Comparison of ENCODE assay signal across 2 cellular contexts in the genomic region with DNA sequence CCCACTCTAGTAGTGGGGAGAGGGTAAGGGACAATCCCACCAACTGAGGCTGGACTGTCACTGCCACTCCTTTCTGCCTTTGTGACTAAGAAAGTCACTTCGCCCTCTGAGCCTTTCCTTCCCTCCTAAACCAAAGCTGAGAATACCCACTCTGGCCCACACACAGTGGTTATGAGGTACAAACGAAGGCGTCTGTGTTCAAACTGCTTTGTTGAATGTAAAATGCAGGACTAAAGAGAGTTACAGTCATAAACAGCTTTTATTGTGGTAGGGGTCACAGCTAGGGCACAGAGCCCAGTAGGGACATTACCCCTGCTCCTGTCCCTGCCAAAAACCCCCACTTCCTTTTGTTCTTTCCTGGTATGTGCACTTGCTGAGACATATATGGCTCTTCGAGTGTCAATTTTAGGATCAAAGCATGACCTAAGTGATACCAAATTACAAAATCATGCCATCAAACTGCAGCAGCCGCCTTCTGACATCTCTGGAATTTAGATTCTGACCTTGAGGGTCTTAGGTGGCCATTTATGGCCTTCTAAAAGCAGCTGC.
TF ChIP-seq lines count a peak whose summit lies in the region.

No MANE protein-coding gene starts in this region.

TF ChIP-seq in SK-N-SH, 30 proteins besides CTCF, POLR2A, EP300 and RAD21 (continued from another document):
- TF ChIP-seq ZBTB33 (IDR thresholded peaks at IDR 0.05; ENCODE audit: borderline replicate concordance, low read depth) (no peak), RCOR1 (IDR thresholded peaks at IDR 0.05; ENCODE audit: low read length) (no peak), MXI1 (IDR thresholded peaks at IDR 0.05; ENCODE audit: low read depth, low read length) (no peak), FOSL2 (IDR thresholded peaks at IDR 0.05; ENCODE audit: borderline replicate concordance, low read depth) (no peak), FOXJ3 (CRISPR knock-in tag; IDR thresholded peaks at IDR 0.05) (no peak), CHD2 (IDR thresholded peaks at IDR 0.05; ENCODE audit: low read length, partially characterized antibody) (no peak), NRF1 (IDR thresholded peaks at IDR 0.05; ENCODE audit: low read depth, low read length) (no peak), GATA2 (CRISPR knock-in tag; IDR thresholded peaks at IDR 0.05) (no peak), IRF3 (IDR thresholded peaks at IDR 0.05; ENCODE audit: low read depth, low read length) (no peak), TCF12 (IDR thresholded peaks at IDR 0.05) (no peak), YY1 (IDR thresholded peaks at IDR 0.05; ENCODE audit: low read depth) (no peak), NFIC (IDR thresholded peaks at IDR 0.05; ENCODE audit: borderline replicate concordance) (no peak), ELF1 (IDR thresholded peaks at IDR 0.05) (no peak), EZH2phosphoT487 (IDR thresholded peaks at IDR 0.05; ENCODE audit: borderline replicate concordance, low read depth) (no peak), TAF1 (IDR thresholded peaks at IDR 0.05; ENCODE audit: borderline replicate concordance, low read depth, low read length) (no peak)
- TF ChIP-seq, protein P1, sequence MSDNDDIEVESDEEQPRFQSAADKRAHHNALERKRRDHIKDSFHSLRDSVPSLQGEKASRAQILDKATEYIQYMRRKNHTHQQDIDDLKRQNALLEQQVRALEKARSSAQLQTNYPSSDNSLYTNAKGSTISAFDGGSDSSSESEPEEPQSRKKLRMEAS (IDR thresholded peaks at IDR 0.05; ENCODE audit: low read depth), result no peak
- TF ChIP-seq, protein P2, sequence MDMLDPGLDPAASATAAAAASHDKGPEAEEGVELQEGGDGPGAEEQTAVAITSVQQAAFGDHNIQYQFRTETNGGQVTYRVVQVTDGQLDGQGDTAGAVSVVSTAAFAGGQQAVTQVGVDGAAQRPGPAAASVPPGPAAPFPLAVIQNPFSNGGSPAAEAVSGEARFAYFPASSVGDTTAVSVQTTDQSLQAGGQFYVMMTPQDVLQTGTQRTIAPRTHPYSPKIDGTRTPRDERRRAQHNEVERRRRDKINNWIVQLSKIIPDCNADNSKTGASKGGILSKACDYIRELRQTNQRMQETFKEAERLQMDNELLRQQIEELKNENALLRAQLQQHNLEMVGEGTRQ (IDR thresholded peaks at IDR 0.05; ENCODE audit: borderline replicate concordance, low read depth, low read length), result no peak
TF ChIP-seq in SK-N-SH: peak in this region for 0.

TF ChIP-seq in SK-N-SH treated with all-trans-retinoic acid at 6 μM for 48 hours, 23 proteins besides CTCF, POLR2A, EP300 and RAD21 (continued from another document):
- TF ChIP-seq TSHZ2 (CRISPR knock-in tag; IDR thresholded peaks at IDR 0.05) (no peak), TOX (CRISPR knock-in tag; IDR thresholded peaks at IDR 0.05; ENCODE audit: borderline replicate concordance) (no peak), SNAI2 (CRISPR knock-in tag; IDR thresholded peaks at IDR 0.05) (no peak), ZFP3 (CRISPR knock-in tag; IDR thresholded peaks at IDR 0.05) (no peak), GLIS3 (CRISPR knock-in tag; IDR thresholded peaks at IDR 0.05) (no peak), CSDC2 (CRISPR knock-in tag; IDR thresholded peaks at IDR 0.05) (no peak), RARB (CRISPR knock-in tag; IDR thresholded peaks at IDR 0.05) (no peak), ZFP30 (CRISPR knock-in tag; IDR thresholded peaks at IDR 0.05) (no peak), ESRRG (CRISPR knock-in tag; IDR thresholded peaks at IDR 0.05) (no peak), BACH2 (CRISPR knock-in tag; IDR thresholded peaks at IDR 0.05; ENCODE audit: borderline replicate concordance) (no peak)
